ENCODE assay signal across 1 cellular context in the genomic region with DNA sequence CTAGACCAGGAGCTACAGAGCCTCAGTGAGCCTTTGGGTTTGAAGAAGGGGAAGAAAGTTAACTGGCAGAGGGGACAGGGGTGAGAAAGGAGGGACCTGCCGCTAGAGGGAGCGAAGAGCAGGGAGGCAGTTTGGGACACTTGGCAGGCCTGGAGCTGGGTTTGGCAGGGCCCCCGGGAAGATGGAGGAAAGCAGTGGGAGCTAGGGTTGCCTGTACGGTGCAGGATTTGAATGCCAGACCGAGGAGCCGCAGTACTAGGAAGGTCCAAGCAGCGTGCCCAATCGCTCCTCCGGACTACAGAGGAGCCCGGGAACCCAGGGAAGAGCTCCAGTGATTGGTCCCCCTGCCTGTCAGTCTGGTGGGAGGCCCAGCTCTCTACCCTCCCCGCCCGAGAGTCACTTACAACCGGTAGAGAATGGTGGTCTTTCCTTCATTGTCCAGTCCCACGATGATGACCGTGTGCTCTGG.
A peak's percentile ranks its signal among the peaks of the same experiment; 100 is the strongest.
TF ChIP-seq lines count a peak whose summit lies in the region.

No MANE protein-coding gene starts in this region.

TF ChIP-seq in GM12878, 131 proteins besides CTCF, POLR2A, EP300 and RAD21 (continued from another document and continues in another):
- TF ChIP-seq IRF3 (IDR thresholded peaks at IDR 0.05) (0 out of 2 replicates have a peak, but pooled peaks have one; percentile 38), PAX5 (IDR thresholded peaks at IDR 0.05; ENCODE audit: borderline replicate concordance, low read depth, low read length) (no peak), SP1 (IDR thresholded peaks at IDR 0.05; ENCODE audit: low read depth, low read length) (peak; percentile 89), DPF2 (IDR thresholded peaks at IDR 0.05) (peak; percentile 91), BACH1 (IDR thresholded peaks at IDR 0.05; ENCODE audit: borderline replicate concordance) (no peak), CHD2 (IDR thresholded peaks at IDR 0.05; ENCODE audit: borderline replicate concordance, low read depth, low read length) (peak; percentile 64; the same call in 1 of the 2 replicates), STAT3 (IDR thresholded peaks at IDR 0.05; ENCODE audit: low read depth, low read length) (no peak), PKNOX1 (IDR thresholded peaks at IDR 0.05) (peak; percentile 98), IKZF2 (IDR thresholded peaks at IDR 0.05) (peak; percentile 51 to 66), CEBPB (IDR thresholded peaks at IDR 0.05; ENCODE audit: borderline replicate concordance in 1 of 2, low read depth in 2 of 2, low read length in 2 of 2) (no peak), CREB1 (IDR thresholded peaks at IDR 0.05; ENCODE audit: low read depth) (0 out of 2 replicates have a peak, but pooled peaks have one; percentile 36), REST (IDR thresholded peaks at IDR 0.05; ENCODE audit: low read depth, low read length) (no peak), FOS (IDR thresholded peaks at IDR 0.05; ENCODE audit: borderline replicate concordance, extremely low read depth, insufficient read length) (peak; percentile 34), EED (IDR thresholded peaks at IDR 0.05; ENCODE audit: low read depth) (peak; percentile 45; the same call in 1 of the 2 replicates), RB1 (IDR thresholded peaks at IDR 0.05; ENCODE audit: borderline replicate concordance) (peak; percentile 61; the same call in 1 of the 2 replicates), ATF7 (IDR thresholded peaks at IDR 0.05; ENCODE audit: low read depth) (no peak), POU2F2 (IDR thresholded peaks at IDR 0.05; ENCODE audit: borderline replicate concordance, low read depth, low read length) (peak; percentile 23; the same call in 1 of the 3 replicates), MTA2 (IDR thresholded peaks at IDR 0.05; ENCODE audit: low read depth) (peak; percentile 22; the same call in 1 of the 2 replicates), NBN (IDR thresholded peaks at IDR 0.05) (peak; percentile 68; the same call in 1 of the 2 replicates), IKZF1 (conservative IDR thresholded peaks at IDR 0.05) (peak; percentile 78; the same call in 1 of the 2 replicates), RELA (IDR thresholded peaks at IDR 0.05; ENCODE audit: borderline replicate concordance, partially characterized antibody) (peak; percentile 20), NFYA (IDR thresholded peaks at IDR 0.05; ENCODE audit: borderline replicate concordance, low read depth, low read length) (peak; percentile 79), KDM1A (IDR thresholded peaks at IDR 0.05; ENCODE audit: borderline replicate concordance) (no peak), NRF1 (conservative IDR thresholded peaks at IDR 0.05; ENCODE audit: low read depth, low read length) (no peak), MEF2B (IDR thresholded peaks at IDR 0.05; ENCODE audit: partially characterized antibody, poor library complexity, severe bottlenecking) (no peak), YY1 (IDR thresholded peaks at IDR 0.05; ENCODE audit: low read depth, low read length) (0 out of 2 replicates have a peak, but pooled peaks have one; percentile 46), SMARCA5 (IDR thresholded peaks at IDR 0.05) (peak; percentile 89; the same call in 1 of the 2 replicates), SMC3 (IDR thresholded peaks at IDR 0.05; ENCODE audit: borderline replicate concordance, low read length) (peak; percentile 26; the same call in 1 of the 2 replicates), IRF4 (IDR thresholded peaks at IDR 0.05; ENCODE audit: low read depth, low read length) (0 out of 2 replicates have a peak, but pooled peaks have one; percentile 7)
- TF ChIP-seq, protein P1, sequence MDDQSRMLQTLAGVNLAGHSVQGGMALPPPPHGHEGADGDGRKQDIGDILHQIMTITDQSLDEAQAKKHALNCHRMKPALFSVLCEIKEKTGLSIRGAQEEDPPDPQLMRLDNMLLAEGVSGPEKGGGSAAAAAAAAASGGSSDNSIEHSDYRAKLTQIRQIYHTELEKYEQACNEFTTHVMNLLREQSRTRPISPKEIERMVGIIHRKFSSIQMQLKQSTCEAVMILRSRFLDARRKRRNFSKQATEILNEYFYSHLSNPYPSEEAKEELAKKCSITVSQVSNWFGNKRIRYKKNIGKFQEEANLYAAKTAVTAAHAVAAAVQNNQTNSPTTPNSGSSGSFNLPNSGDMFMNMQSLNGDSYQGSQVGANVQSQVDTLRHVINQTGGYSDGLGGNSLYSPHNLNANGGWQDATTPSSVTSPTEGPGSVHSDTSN (IDR thresholded peaks at IDR 0.05; ENCODE audit: insufficient replicate concordance, low read depth, low read length): peak; percentile 98
- TF ChIP-seq, protein P2, sequence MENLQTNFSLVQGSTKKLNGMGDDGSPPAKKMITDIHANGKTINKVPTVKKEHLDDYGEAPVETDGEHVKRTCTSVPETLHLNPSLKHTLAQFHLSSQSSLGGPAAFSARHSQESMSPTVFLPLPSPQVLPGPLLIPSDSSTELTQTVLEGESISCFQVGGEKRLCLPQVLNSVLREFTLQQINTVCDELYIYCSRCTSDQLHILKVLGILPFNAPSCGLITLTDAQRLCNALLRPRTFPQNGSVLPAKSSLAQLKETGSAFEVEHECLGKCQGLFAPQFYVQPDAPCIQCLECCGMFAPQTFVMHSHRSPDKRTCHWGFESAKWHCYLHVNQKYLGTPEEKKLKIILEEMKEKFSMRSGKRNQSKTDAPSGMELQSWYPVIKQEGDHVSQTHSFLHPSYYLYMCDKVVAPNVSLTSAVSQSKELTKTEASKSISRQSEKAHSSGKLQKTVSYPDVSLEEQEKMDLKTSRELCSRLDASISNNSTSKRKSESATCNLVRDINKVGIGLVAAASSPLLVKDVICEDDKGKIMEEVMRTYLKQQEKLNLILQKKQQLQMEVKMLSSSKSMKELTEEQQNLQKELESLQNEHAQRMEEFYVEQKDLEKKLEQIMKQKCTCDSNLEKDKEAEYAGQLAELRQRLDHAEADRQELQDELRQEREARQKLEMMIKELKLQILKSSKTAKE (IDR thresholded peaks at IDR 0.05; ENCODE audit: low read depth, poor library complexity, severe bottlenecking): peak; percentile 27
- TF ChIP-seq, protein P3, sequence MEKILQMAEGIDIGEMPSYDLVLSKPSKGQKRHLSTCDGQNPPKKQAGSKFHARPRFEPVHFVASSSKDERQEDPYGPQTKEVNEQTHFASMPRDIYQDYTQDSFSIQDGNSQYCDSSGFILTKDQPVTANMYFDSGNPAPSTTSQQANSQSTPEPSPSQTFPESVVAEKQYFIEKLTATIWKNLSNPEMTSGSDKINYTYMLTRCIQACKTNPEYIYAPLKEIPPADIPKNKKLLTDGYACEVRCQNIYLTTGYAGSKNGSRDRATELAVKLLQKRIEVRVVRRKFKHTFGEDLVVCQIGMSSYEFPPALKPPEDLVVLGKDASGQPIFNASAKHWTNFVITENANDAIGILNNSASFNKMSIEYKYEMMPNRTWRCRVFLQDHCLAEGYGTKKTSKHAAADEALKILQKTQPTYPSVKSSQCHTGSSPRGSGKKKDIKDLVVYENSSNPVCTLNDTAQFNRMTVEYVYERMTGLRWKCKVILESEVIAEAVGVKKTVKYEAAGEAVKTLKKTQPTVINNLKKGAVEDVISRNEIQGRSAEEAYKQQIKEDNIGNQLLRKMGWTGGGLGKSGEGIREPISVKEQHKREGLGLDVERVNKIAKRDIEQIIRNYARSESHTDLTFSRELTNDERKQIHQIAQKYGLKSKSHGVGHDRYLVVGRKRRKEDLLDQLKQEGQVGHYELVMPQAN (conservative IDR thresholded peaks at IDR 0.05): no peak
- TF ChIP-seq, protein P4, sequence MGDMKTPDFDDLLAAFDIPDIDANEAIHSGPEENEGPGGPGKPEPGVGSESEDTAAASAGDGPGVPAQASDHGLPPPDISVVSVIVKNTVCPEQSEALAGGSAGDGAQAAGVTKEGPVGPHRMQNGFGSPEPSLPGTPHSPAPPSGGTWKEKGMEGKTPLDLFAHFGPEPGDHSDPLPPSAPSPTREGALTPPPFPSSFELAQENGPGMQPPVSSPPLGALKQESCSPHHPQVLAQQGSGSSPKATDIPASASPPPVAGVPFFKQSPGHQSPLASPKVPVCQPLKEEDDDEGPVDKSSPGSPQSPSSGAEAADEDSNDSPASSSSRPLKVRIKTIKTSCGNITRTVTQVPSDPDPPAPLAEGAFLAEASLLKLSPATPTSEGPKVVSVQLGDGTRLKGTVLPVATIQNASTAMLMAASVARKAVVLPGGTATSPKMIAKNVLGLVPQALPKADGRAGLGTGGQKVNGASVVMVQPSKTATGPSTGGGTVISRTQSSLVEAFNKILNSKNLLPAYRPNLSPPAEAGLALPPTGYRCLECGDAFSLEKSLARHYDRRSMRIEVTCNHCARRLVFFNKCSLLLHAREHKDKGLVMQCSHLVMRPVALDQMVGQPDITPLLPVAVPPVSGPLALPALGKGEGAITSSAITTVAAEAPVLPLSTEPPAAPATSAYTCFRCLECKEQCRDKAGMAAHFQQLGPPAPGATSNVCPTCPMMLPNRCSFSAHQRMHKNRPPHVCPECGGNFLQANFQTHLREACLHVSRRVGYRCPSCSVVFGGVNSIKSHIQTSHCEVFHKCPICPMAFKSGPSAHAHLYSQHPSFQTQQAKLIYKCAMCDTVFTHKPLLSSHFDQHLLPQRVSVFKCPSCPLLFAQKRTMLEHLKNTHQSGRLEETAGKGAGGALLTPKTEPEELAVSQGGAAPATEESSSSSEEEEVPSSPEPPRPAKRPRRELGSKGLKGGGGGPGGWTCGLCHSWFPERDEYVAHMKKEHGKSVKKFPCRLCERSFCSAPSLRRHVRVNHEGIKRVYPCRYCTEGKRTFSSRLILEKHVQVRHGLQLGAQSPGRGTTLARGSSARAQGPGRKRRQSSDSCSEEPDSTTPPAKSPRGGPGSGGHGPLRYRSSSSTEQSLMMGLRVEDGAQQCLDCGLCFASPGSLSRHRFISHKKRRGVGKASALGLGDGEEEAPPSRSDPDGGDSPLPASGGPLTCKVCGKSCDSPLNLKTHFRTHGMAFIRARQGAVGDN (IDR thresholded peaks at IDR 0.05): 0 out of 2 replicates have a peak, but pooled peaks have one; percentile 23
- TF ChIP-seq, protein P5, sequence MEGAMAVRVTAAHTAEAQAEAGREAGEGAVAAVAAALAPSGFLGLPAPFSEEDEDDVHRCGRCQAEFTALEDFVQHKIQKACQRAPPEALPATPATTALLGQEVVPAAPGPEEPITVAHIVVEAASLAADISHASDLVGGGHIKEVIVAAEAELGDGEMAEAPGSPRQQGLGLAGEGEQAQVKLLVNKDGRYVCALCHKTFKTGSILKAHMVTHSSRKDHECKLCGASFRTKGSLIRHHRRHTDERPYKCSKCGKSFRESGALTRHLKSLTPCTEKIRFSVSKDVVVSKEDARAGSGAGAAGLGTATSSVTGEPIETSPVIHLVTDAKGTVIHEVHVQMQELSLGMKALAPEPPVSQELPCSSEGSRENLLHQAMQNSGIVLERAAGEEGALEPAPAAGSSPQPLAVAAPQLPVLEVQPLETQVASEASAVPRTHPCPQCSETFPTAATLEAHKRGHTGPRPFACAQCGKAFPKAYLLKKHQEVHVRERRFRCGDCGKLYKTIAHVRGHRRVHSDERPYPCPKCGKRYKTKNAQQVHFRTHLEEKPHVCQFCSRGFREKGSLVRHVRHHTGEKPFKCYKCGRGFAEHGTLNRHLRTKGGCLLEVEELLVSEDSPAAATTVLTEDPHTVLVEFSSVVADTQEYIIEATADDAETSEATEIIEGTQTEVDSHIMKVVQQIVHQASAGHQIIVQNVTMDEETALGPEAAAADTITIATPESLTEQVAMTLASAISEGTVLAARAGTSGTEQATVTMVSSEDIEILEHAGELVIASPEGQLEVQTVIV (IDR thresholded peaks at IDR 0.05; ENCODE audit: borderline replicate concordance, partially characterized antibody): no peak
